Comparison of ENCODE assay signal across 24 cellular contexts in the genomic region with DNA sequence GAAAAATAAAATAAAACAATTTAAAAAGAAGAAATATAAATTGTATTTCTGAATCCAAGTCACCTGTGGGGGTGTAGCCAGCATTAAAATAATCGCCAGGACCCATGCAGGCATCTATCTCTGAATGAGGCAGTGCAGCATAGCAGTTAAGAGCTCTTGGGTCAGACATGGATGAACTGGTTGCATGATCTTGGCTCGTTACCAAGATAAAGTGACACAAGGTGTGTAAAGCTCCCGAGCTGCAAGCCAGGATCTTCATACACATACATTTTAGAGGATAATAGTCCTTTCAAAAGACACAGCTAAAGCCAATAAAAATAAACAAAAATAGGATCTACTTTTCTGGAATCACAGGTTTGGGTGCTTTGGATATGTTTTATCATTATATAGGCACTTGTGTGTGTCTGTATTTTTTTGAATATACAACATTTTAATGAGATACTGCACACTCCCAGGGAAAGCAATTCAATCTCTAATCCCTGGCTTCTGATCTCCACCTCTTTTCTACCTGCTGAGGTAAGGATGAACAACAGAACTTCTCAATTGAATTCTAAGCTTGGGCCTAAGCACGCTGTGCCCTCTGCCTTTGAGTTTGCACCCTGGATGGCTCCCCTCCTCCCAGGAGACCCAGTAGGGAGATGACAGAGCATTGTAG. TPM values are rescaled to one million over a fixed set of nuclear protein-coding genes. Genes with fewer than 3 reads are reported as not detected.
DNase-seq lines count a peak whose midpoint lies in the region; ATAC-seq, FAIRE-seq and TF ChIP-seq lines count a peak whose summit lies in the region.
"Had no signal": no experiment of that assay in that cellular context is flagged by ENCODE, and none has a peak within 500 bp of the region (broad histone marks: within the 10 kb centered on the region; RNA-seq: fewer than 3 reads in every experiment).

No MANE protein-coding gene starts in this region.

- peaks cover 20% of the 10 kb centered on the region for H3K4me1 Mint-ChIP-seq in type B pancreatic cell (ENCODE audit: unreplicated experiment)

- no peak overlapping the region for H3K4me3 ChIP-seq in LNCaP clone FGC (ENCODE audit: low read depth, low read length)
- no peak overlapping the region for H3K4me3 ChIP-seq in SJCRH30
- H3K4me3 ChIP-seq in right lobe of liver: no peak overlapping the region
- H3K4me3 ChIP-seq: SK-N-MC had no signal

- TF ChIP-seq POLR2A in right lobe of liver (IDR thresholded peaks at IDR 0.05): no peak

- peaks cover 35% of the 10 kb centered on the region for H3K4me1 ChIP-seq in SJCRH30
- no peaks in the 10 kb centered on the region for H3K4me1 ChIP-seq in right lobe of liver

- H3K36me3 Mint-ChIP-seq in type B pancreatic cell: no peaks in the 10 kb centered on the region

- no peak overlapping the region for H3K27ac Mint-ChIP-seq in type B pancreatic cell
- H3K27ac Mint-ChIP-seq: T-helper 2 cell treated with Interferon-gamma antibody and Interleukin-4, amounts not matched to agents 5 μg/mL and 100 μg/mL, for 36 hours had no signal

- peak in 3 of 4 donors; percentile 35 to 56 (median 41) for ATAC-seq in right lobe of liver
- no peak for ATAC-seq in HG02938 (IDR thresholded peaks at IDR 0.05; ENCODE audit: unreplicated experiment)

- H3K27me3 Mint-ChIP-seq in type B pancreatic cell: peaks cover 71% of the 10 kb centered on the region

- no peak for FAIRE-seq in D721Med (lab: Jason Lieb, UNC)
- FAIRE-seq: GM12892, GM18507, H1, RCC 7860 had no signal

- H3K27ac ChIP-seq in SJCRH30 (peak overlapping the region; percentile 83; the same call in 1 of the 2 replicates), right lobe of liver (no peak overlapping the region)
- H3K27ac ChIP-seq: C4-2B, SK-N-MC had no signal

- DNase-seq in GF-D8 (lab: John Stamatoyannopoulos, UW) (peak; percentile 30), LNCaP clone FGC (ENCODE audit: low read depth) (peak; percentile 69), SJCRH30 (no peak), right lobe of liver (no peak), D721Med (ENCODE audit: insufficient read length, low spot score) (no peak), type B pancreatic cell (ENCODE audit: extremely low spot score, unreplicated experiment) (no peak)
- DNase-seq: ACHN, DMS 273 treated with DMSO at 0.1 percent for 48 hours, EL, KG1, NCI-H1436 treated with DMSO at 0.1 percent for 48 hours, NCI-H2107, NCI-H345, NCI-H526, Right ventricle myocardium superior had no signal

- H3K36me3 ChIP-seq in SJCRH30 (no peaks in the 10 kb centered on the region), right lobe of liver (no peaks in the 10 kb centered on the region)

- WGBS in right lobe of liver (ENCODE audit: insufficient coverage, low coverage, low lambda C conversion rate, missing lambda C conversion rate): 43% methylated on average over 4 of the region's 4 CpGs

- no peak overlapping the region for H3K4me3 Mint-ChIP-seq in type B pancreatic cell
- H3K4me3 Mint-ChIP-seq: T-helper 2 cell treated with Interferon-gamma antibody and Interleukin-4, amounts not matched to agents 5 μg/mL and 100 μg/mL, for 36 hours had no signal

- H3K9me3 Mint-ChIP-seq in type B pancreatic cell: no peaks in the 10 kb centered on the region
- H3K9me3 Mint-ChIP-seq: T-helper 2 cell treated with Interferon-gamma antibody and Interleukin-4, amounts not matched to agents 5 μg/mL and 100 μg/mL, for 36 hours had no signal

- H3K27me3 ChIP-seq in SJCRH30 (no peaks in the 10 kb centered on the region), right lobe of liver (no peaks in the 10 kb centered on the region)

- H3K9me3 ChIP-seq in SJCRH30 (replicated peaks) (no peaks in the 10 kb centered on the region), right lobe of liver (no peaks in the 10 kb centered on the region)

- TF ChIP-seq CTCF in LNCaP clone FGC (IDR thresholded peaks at IDR 0.05; ENCODE audit: control insufficient read depth, extremely low read depth, insufficient read depth) (no peak), right lobe of liver (IDR thresholded peaks at IDR 0.05) (no peak), D721Med (IDR thresholded peaks at IDR 0.05; ENCODE audit: insufficient read depth, missing control alignments) (no peak), type B pancreatic cell (conservative IDR thresholded peaks at IDR 0.05) (no peak)

- intact Hi-C loops in right lobe of liver (cut with DNase I): no loop called here

RNA-seq across cellular contexts. Expression of gene TRIM10, which starts 8.9 kb away (rescaled TPM):
- not detected in 2 replicates for total RNA-seq in SJCRH30 (2014; rRNA removed; shearing (Covaris generic))
- total RNA-seq in right lobe of liver (1 to 10 TPM in 5 of 6 experiments, under 1 TPM in 1; 0.74 to 2.4 (median 1.4) TPM), type B pancreatic cell (ENCODE audit: low replicate concordance) (0.17 TPM in 1 of 2 replicates, not detected in the other)
- total RNA-seq: H1, M059J, Right ventricle myocardium superior had no signal

RNA-seq across cellular contexts. Expression of gene TRIM15, which starts 11.2 kb away (rescaled TPM):
- 0.08 and 0.28 TPM in 2 replicates for total RNA-seq in SJCRH30 (2014; rRNA removed; shearing (Covaris generic))
- total RNA-seq in right lobe of liver (10 to 100 TPM in 1 of 6 experiments, 1 to 10 TPM in 5; 1.7 to 17.7 (median 5.7) TPM), type B pancreatic cell (ENCODE audit: low replicate concordance) (0.92 and 1.4 TPM in 2 replicates)
- total RNA-seq: M059J, Right ventricle myocardium superior had no signal

RNA-seq across cellular contexts. Expression of gene TRIM40, which starts 16.2 kb away (rescaled TPM):
- not detected in 2 replicates for total RNA-seq in SJCRH30 (2014; rRNA removed; shearing (Covaris generic))
- total RNA-seq in right lobe of liver: 1 to 10 TPM in 1 of 6 experiments, under 1 TPM in 1, not detected in 4; 0.18 to 5.2 TPM
- 0.17 TPM in 1 of 2 replicates, not detected in the other for total RNA-seq in type B pancreatic cell (ENCODE audit: low replicate concordance)
- total RNA-seq: H1, M059J, Right ventricle myocardium superior had no signal

RNA-seq across cellular contexts. Expression of gene TRIM31, which starts 39.3 kb away (rescaled TPM):
- 0.10 TPM in 1 of 2 replicates, not detected in the other for total RNA-seq in SJCRH30 (2014; rRNA removed; shearing (Covaris generic))
- total RNA-seq in right lobe of liver (1 to 10 TPM in 1 of 6 experiments, under 1 TPM in 5; 0.32 to 5.1 (median 0.60) TPM), type B pancreatic cell (ENCODE audit: low replicate concordance) (1.8 and 3.8 TPM in 2 replicates)
- total RNA-seq: H1, M059J, Right ventricle myocardium superior had no signal

Comparison
In these comparisons a context has a peak if more than half of its experiments do, and no peak if none do; other contexts are left out.
1. DNase-seq: peak in GF-D8 (single experiment) and LNCaP clone FGC (single experiment); none in SJCRH30 (0 of 2), right lobe of liver (0 of 3), D721Med (single experiment) and type B pancreatic cell (single experiment).